ENCODE assay signal across 11 cellular contexts in genomic region chr2:147628971-147629421, GRCh38.
DNase-seq lines count a peak whose midpoint lies in the region; ATAC-seq and TF ChIP-seq lines count a peak whose summit lies in the region.
"Had no signal": no experiment of that assay in that cellular context is flagged by ENCODE, and none has a peak within 500 bp of the region (broad histone marks: within the 10 kb centered on the region; RNA-seq: fewer than 3 reads in every experiment).

No MANE protein-coding gene starts in this region.

- peak; percentile 52 for ATAC-seq in GM18907 (IDR thresholded peaks at IDR 0.05; ENCODE audit: unreplicated experiment)
- peak; percentile 49 for ATAC-seq in HG02938 (IDR thresholded peaks at IDR 0.05; ENCODE audit: unreplicated experiment)
- ATAC-seq: CD8-positive, alpha-beta T cell; Panc1 had no signal

- no peaks in the 10 kb centered on the region for H3K27me3 Mint-ChIP-seq in T-helper 2 cell treated with Interferon-gamma antibody and Interleukin-4, amounts not matched to agents 5 μg/mL and 100 μg/mL, for 36 hours (ENCODE audit: low read depth)

- no peak overlapping the region for H3K4me3 Mint-ChIP-seq in T-helper 2 cell treated with Interferon-gamma antibody and Interleukin-4, amounts not matched to agents 5 μg/mL and 100 μg/mL, for 36 hours
- H3K4me3 Mint-ChIP-seq: CD8-positive, alpha-beta T cell had no signal

- no peak overlapping the region for H3K27ac Mint-ChIP-seq in T-helper 2 cell treated with Interferon-gamma antibody and Interleukin-4, amounts not matched to agents 5 μg/mL and 100 μg/mL, for 36 hours
- H3K27ac Mint-ChIP-seq: CD8-positive, alpha-beta T cell had no signal

- TF ChIP-seq CTCF in foreskin fibroblast (IDR thresholded peaks at IDR 0.05; ENCODE audit: low read depth, low read length) = no peak

- DNase-seq in EL (peak; percentile 48), SKM-1 (lab: John Stamatoyannopoulos, UW; ENCODE audit: unreplicated experiment) (peak; percentile 16), DMS 273 treated with DMSO at 0.1 percent for 48 hours (lab: John Stamatoyannopoulos, UW) (no peak), GM19240 (ENCODE audit: insufficient read length, low spot score) (no peak), foreskin fibroblast (no peak)
- no peak for DNase-seq in T-helper 2 cell treated with Interferon-gamma antibody and Interleukin-4, amounts not matched to agents 5 μg/mL and 100 μg/mL, for 36 hours (ENCODE audit: low spot score)
- DNase-seq: activated CD4-positive, alpha-beta T cell treated with anti-CD3 and anti-CD28 coated beads, Interleukin-2, amount 50 U/mL, for 4 hours; CD8-positive, alpha-beta T cell had no signal

- H3K9me3 Mint-ChIP-seq in T-helper 2 cell treated with Interferon-gamma antibody and Interleukin-4, amounts not matched to agents 5 μg/mL and 100 μg/mL, for 36 hours = no peaks in the 10 kb centered on the region
- H3K9me3 Mint-ChIP-seq: CD8-positive, alpha-beta T cell had no signal

- no peak overlapping the region for H3K4me3 ChIP-seq in foreskin fibroblast (ENCODE audit: low read depth in 1 of 2, low read length in 2 of 2)

- no peaks in the 10 kb centered on the region for H3K36me3 Mint-ChIP-seq in T-helper 2 cell treated with Interferon-gamma antibody and Interleukin-4, amounts not matched to agents 5 μg/mL and 100 μg/mL, for 36 hours (ENCODE audit: low read depth)
- H3K36me3 Mint-ChIP-seq: CD8-positive, alpha-beta T cell had no signal

- H3K4me1 Mint-ChIP-seq in T-helper 2 cell treated with Interferon-gamma antibody and Interleukin-4, amounts not matched to agents 5 μg/mL and 100 μg/mL, for 36 hours (ENCODE audit: low read depth) = peaks cover 28% of the 10 kb centered on the region

Comparison
In these comparisons a context has a peak if more than half of its experiments do, and no peak if none do; other contexts are left out.
1. DNase-seq: peak in EL (single experiment) and SKM-1 (single experiment); none in DMS 273 treated with DMSO at 0.1 percent for 48 hours (single experiment), GM19240 (single experiment), foreskin fibroblast (0 of 2) and T-helper 2 cell treated with Interferon-gamma antibody and Interleukin-4, amounts not matched to agents 5 μg/mL and 100 μg/mL, for 36 hours (single experiment).